ENCODE assay signal across 8 cellular contexts in genomic region chr9:91421987-91422765, GRCh38. TPM values are rescaled to one million over a fixed set of nuclear protein-coding genes. Genes with fewer than 3 reads are reported as not detected.
A peak's percentile ranks its signal among the peaks of the same experiment; 100 is the strongest.
DNase-seq lines count a peak whose midpoint lies in the region; ATAC-seq and TF ChIP-seq lines count a peak whose summit lies in the region.

No MANE protein-coding gene starts in this region.

- peaks cover 0 to 65% (median 38%) of the 10 kb centered on the region in 12 donors for H3K4me1 ChIP-seq in heart left ventricle

- DNase-seq in heart left ventricle (peak in 3 of 5 donors; percentile 35 to 46 (median 42)), cardiac septum (ENCODE audit: low spot score) (no peak), globus pallidus (ENCODE audit: low spot score) (peak; percentile 46), progenitor cell of endocrine pancreas (ENCODE audit: low spot score, unreplicated experiment) (no peak), NCI-H2107 (lab: John Stamatoyannopoulos, UW) (no peak)
- DNase-seq in activated CD4-positive, alpha-beta memory T cell treated with anti-CD3 and anti-CD28 coated beads, Interleukin-2, amount 10 ng/mL, durations not matched to agents 7 days and 5 days = no peak
- no peak for DNase-seq in activated CD4-positive, CD25-positive, alpha-beta regulatory T cell treated with anti-CD3 and anti-CD28 coated beads, Interleukin-2, amount 50 U/mL, for 72 hours

- peaks cover 63% of the 10 kb centered on the region for H3K4me1 Mint-ChIP-seq in activated CD4-positive, alpha-beta memory T cell treated with anti-CD3 and anti-CD28 coated beads, Interleukin-2, amount 10 ng/mL, durations not matched to agents 7 days and 5 days
- H3K4me1 Mint-ChIP-seq in progenitor cell of endocrine pancreas (ENCODE audit: low read depth) = peaks cover 39% of the 10 kb centered on the region

- TF ChIP-seq CTCF in heart left ventricle (IDR thresholded peaks at IDR 0.05) (no peak), progenitor cell of endocrine pancreas (IDR thresholded peaks at IDR 0.05; ENCODE audit: unreplicated experiment) (no peak)

- ATAC-seq in heart left ventricle (peak; percentile 6 to 53 (median 30)), HG02970 (IDR thresholded peaks at IDR 0.05; ENCODE audit: low FRiP score, unreplicated experiment) (no peak)

- 1% methylated on average over 16 of the region's 16 CpGs for WGBS in heart left ventricle, 4 donors

- H3K27me3 Mint-ChIP-seq in activated CD4-positive, alpha-beta memory T cell treated with anti-CD3 and anti-CD28 coated beads, Interleukin-2, amount 10 ng/mL, durations not matched to agents 7 days and 5 days = no peaks in the 10 kb centered on the region
- H3K27me3 Mint-ChIP-seq in progenitor cell of endocrine pancreas = peaks cover 20% of the 10 kb centered on the region

- peak overlapping the region; percentile 93 for H3K27ac Mint-ChIP-seq in activated CD4-positive, alpha-beta memory T cell treated with anti-CD3 and anti-CD28 coated beads, Interleukin-2, amount 10 ng/mL, durations not matched to agents 7 days and 5 days
- H3K27ac Mint-ChIP-seq in progenitor cell of endocrine pancreas = peak overlapping the region; percentile 99

- CTCF ChIA-PET in activated CD4-positive, alpha-beta memory T cell treated with anti-CD3 and anti-CD28 coated beads, Interleukin-2, amount 10 ng/mL, durations not matched to agents 7 days and 5 days (lab: Charles Lee) = interaction anchor here (0.6 to 7.3 kb wide), 6 partner anchors 49 to 258 kb away, joined by 4 to 54 read pairs (median 7); partner anchors contain the start of gene AUH

- no peaks in the 10 kb centered on the region for H3K36me3 ChIP-seq in heart left ventricle

- peak overlapping the region; percentile 46 to 88 (median 72) for H3K4me3 ChIP-seq in heart left ventricle

- peak overlapping the region; percentile 86 to 97 (median 93) for H3K27ac ChIP-seq in heart left ventricle

- POLR2A ChIA-PET in activated CD4-positive, alpha-beta memory T cell treated with anti-CD3 and anti-CD28 coated beads, Interleukin-2, amount 10 ng/mL, durations not matched to agents 7 days and 5 days (lab: Charles Lee) = interaction anchor here (1.1 to 10.3 kb wide), 16 partner anchors 11 to 387 kb away, joined by 3 to 296 read pairs (median 32); partner anchors contain the start of gene AUH

- H3K9me3 ChIP-seq in heart left ventricle = no peaks in the 10 kb centered on the region

- peaks cover 40% of the 10 kb centered on the region for H3K36me3 Mint-ChIP-seq in activated CD4-positive, alpha-beta memory T cell treated with anti-CD3 and anti-CD28 coated beads, Interleukin-2, amount 10 ng/mL, durations not matched to agents 7 days and 5 days (ENCODE audit: low read depth)
- no peaks in the 10 kb centered on the region for H3K36me3 Mint-ChIP-seq in progenitor cell of endocrine pancreas (ENCODE audit: insufficient read depth)

- TF ChIP-seq POLR2A in heart left ventricle (IDR thresholded peaks at IDR 0.05) = peak in 1 of 2 donors; percentile 33

- no peaks in the 10 kb centered on the region for H3K9me3 Mint-ChIP-seq in activated CD4-positive, alpha-beta memory T cell treated with anti-CD3 and anti-CD28 coated beads, Interleukin-2, amount 10 ng/mL, durations not matched to agents 7 days and 5 days
- no peaks in the 10 kb centered on the region for H3K9me3 Mint-ChIP-seq in progenitor cell of endocrine pancreas (ENCODE audit: low read depth)

- no peaks in the 10 kb centered on the region for H3K27me3 ChIP-seq in heart left ventricle

- intact Hi-C loops in heart left ventricle (cut with DNase I) = loop anchor here (2.0 to 10.0 kb wide), 18 partner anchors 57 to 505 kb away; partner anchors contain the start of gene AUH (in 7 of the 10)
- intact Hi-C loops in cardiac septum (cut with DNase I) = loop anchor here (2.0 to 10.0 kb wide), 5 partner anchors 60 to 385 kb away; partner anchors contain the start of gene AUH

- H3K4me3 Mint-ChIP-seq in activated CD4-positive, alpha-beta memory T cell treated with anti-CD3 and anti-CD28 coated beads, Interleukin-2, amount 10 ng/mL, durations not matched to agents 7 days and 5 days = peak overlapping the region; percentile 86
- H3K4me3 Mint-ChIP-seq in progenitor cell of endocrine pancreas (ENCODE audit: low read depth) = peak overlapping the region; percentile 94

RNA-seq across cellular contexts. Expression of gene NFIL3, which starts 1.5 kb away (rescaled TPM):
- 10 to 100 TPM; 20.1 to 35.9 (median 24.7) TPM for total RNA-seq in heart left ventricle
- polyA plus RNA-seq in heart left ventricle = 10 to 100 TPM; 13.1 to 33.3 TPM
- total RNA-seq in cardiac septum = 32.4 TPM
- total RNA-seq in activated CD4-positive, alpha-beta memory T cell treated with anti-CD3 and anti-CD28 coated beads, Interleukin-2, amount 10 ng/mL, durations not matched to agents 7 days and 5 days = 100 to 1,000 TPM in 1 of 2 experiments, 10 to 100 TPM in 1; 98.9 to 100 TPM
- 21.7 and 22.0 TPM in 2 replicates for total RNA-seq in progenitor cell of endocrine pancreas

Comparison
In these comparisons a context has a peak if more than half of its experiments do, and no peak if none do; other contexts are left out.
1. DNase-seq: peak in heart left ventricle (3 of 5) and globus pallidus (single experiment); none in cardiac septum (single experiment), activated CD4-positive, alpha-beta memory T cell treated with anti-CD3 and anti-CD28 coated beads, Interleukin-2, amount 10 ng/mL, durations not matched to agents 7 days and 5 days (single experiment), progenitor cell of endocrine pancreas (single experiment), activated CD4-positive, CD25-positive, alpha-beta regulatory T cell treated with anti-CD3 and anti-CD28 coated beads, Interleukin-2, amount 50 U/mL, for 72 hours (single experiment) and NCI-H2107 (single experiment).